In genomic region chr9:70564464-70565190, GRCh38 we compare ENCODE assay signal across 11 cellular contexts.
A peak's percentile ranks its signal among the peaks of the same experiment; 100 is the strongest.
DNase-seq lines count a peak whose midpoint lies in the region; FAIRE-seq and TF ChIP-seq lines count a peak whose summit lies in the region.
"Had no signal": no experiment of that assay in that cellular context is flagged by ENCODE, and none has a peak within 500 bp of the region (broad histone marks: within the 10 kb centered on the region; RNA-seq: fewer than 3 reads in every experiment).

No MANE protein-coding gene starts in this region.

- H3K36me3 Mint-ChIP-seq in activated naive CD8-positive, alpha-beta T cell = no peaks in the 10 kb centered on the region
- H3K36me3 Mint-ChIP-seq: mesothelial cell of epicardium had no signal

- no peaks in the 10 kb centered on the region for H3K9me3 Mint-ChIP-seq in activated naive CD8-positive, alpha-beta T cell (ENCODE audit: low read depth)
- H3K9me3 Mint-ChIP-seq: mesothelial cell of epicardium had no signal

- H3K27me3 Mint-ChIP-seq in activated naive CD8-positive, alpha-beta T cell = no peaks in the 10 kb centered on the region

- peak overlapping the region; percentile 95 for H3K27ac Mint-ChIP-seq in activated naive CD8-positive, alpha-beta T cell
- H3K27ac Mint-ChIP-seq: mesothelial cell of epicardium had no signal

- DNase-seq in GM12892 (ENCODE audit: insufficient read length) = no peak
- DNase-seq in NCI-H2227 (lab: John Stamatoyannopoulos, UW; ENCODE audit: unreplicated experiment) = no peak
- DNase-seq in GOT3 (lab: John Stamatoyannopoulos, UW) = no peak
- DNase-seq in substantia nigra (lab: John Stamatoyannopoulos, UW) = no peak
- no peak for DNase-seq in effector CD8-positive, alpha-beta T cell (lab: John Stamatoyannopoulos, UW)
- DNase-seq: Caco-2, NCI-H510A had no signal

- FAIRE-seq in GM12892 (lab: Jason Lieb, UNC) = peak; percentile 63

- no peak overlapping the region for H3K4me3 ChIP-seq in ACC112 (ENCODE audit: low read depth, low read length)
- no peak overlapping the region for H3K4me3 ChIP-seq in muscle layer of colon (ENCODE audit: low read depth in 1 of 2, low read length in 2 of 2)

- no peaks in the 10 kb centered on the region for H3K9me3 ChIP-seq in muscle layer of colon (ENCODE audit: low read length)
- H3K9me3 ChIP-seq: Caco-2 had no signal

- H2AFZ ChIP-seq in ACC112 (ENCODE audit: low read length, unreplicated experiment) = no peak overlapping the region

- no peaks in the 10 kb centered on the region for H3K79me2 ChIP-seq in ACC112 (ENCODE audit: control insufficient read depth, insufficient read depth, low read length, unreplicated experiment)

- H3K4me3 Mint-ChIP-seq in activated naive CD8-positive, alpha-beta T cell = peak overlapping the region; percentile 78
- H3K4me3 Mint-ChIP-seq: mesothelial cell of epicardium had no signal

- H3K27ac ChIP-seq in ACC112 (ENCODE audit: low read depth, low read length) (0 out of 2 replicates have a peak overlapping the region, but pooled peaks have one; percentile 49), muscle layer of colon (ENCODE audit: low read depth, low read length) (peak overlapping the region; percentile 40), substantia nigra (ENCODE audit: low read depth, low read length, poor library complexity, severe bottlenecking) (no peak overlapping the region)

- no peak for TF ChIP-seq POLR2A in GM12892 (IDR thresholded peaks at IDR 0.05; ENCODE audit: low read depth, low read length)

- H3K4me1 ChIP-seq in ACC112 (ENCODE audit: control insufficient read depth, insufficient read depth, low read length, unreplicated experiment) (peaks cover 6% of the 10 kb centered on the region), muscle layer of colon (ENCODE audit: insufficient read depth, low read length) (peaks cover 6% of the 10 kb centered on the region)
- H3K4me1 ChIP-seq: Caco-2 had no signal

- H3K36me3 ChIP-seq in ACC112 (ENCODE audit: insufficient read depth, low read length) (no peaks in the 10 kb centered on the region), muscle layer of colon (ENCODE audit: insufficient read depth, low read length) (no peaks in the 10 kb centered on the region)

- H3K4me1 Mint-ChIP-seq in activated naive CD8-positive, alpha-beta T cell (ENCODE audit: low read depth) = peaks cover 48% of the 10 kb centered on the region

- H3K27me3 ChIP-seq in ACC112 (ENCODE audit: insufficient read depth, low read length) = no peaks in the 10 kb centered on the region
- H3K27me3 ChIP-seq in muscle layer of colon (ENCODE audit: control insufficient read depth in 1 of 2, insufficient read depth in 2 of 2, low read length in 2 of 2) = no peaks in the 10 kb centered on the region

- no peak overlapping the region for H3K9ac ChIP-seq in muscle layer of colon (ENCODE audit: low read length)
